In genomic region chr2:24051833-24052232, GRCh38 we compare ENCODE assay signal across 1 cellular context.
TF ChIP-seq lines count a peak whose summit lies in the region.

No MANE protein-coding gene starts in this region.

TF ChIP-seq in HepG2, 621 proteins besides CTCF, POLR2A, EP300 and RAD21 (continues in another document):
- TF ChIP-seq MAZ (IDR thresholded peaks at IDR 0.05; ENCODE audit: borderline replicate concordance, low read depth, low read length) (no peak), MAZ (CRISPR knock-in tag; IDR thresholded peaks at IDR 0.05; ENCODE audit: low read depth) (no peak), ZNF563 (CRISPR knock-in tag; IDR thresholded peaks at IDR 0.05) (no peak), MTF1 (CRISPR knock-in tag; IDR thresholded peaks at IDR 0.05) (no peak), RERE (CRISPR knock-in tag; IDR thresholded peaks at IDR 0.05; ENCODE audit: low read depth) (no peak), PCBP2 (optimal IDR thresholded peaks at IDR 0.05; ENCODE audit: low read depth, low read length, poor library complexity, severe bottlenecking) (no peak), ZNF30 (CRISPR knock-in tag; IDR thresholded peaks at IDR 0.05) (no peak), ZNF724P (CRISPR knock-in tag; IDR thresholded peaks at IDR 0.05; ENCODE audit: borderline replicate concordance) (no peak), THAP7 (CRISPR knock-in tag; IDR thresholded peaks at IDR 0.05) (no peak), KLF6 (CRISPR knock-in tag; IDR thresholded peaks at IDR 0.05) (no peak), ZNF34 (CRISPR knock-in tag; IDR thresholded peaks at IDR 0.05; ENCODE audit: borderline replicate concordance) (no peak), KIAA2018 (CRISPR knock-in tag; IDR thresholded peaks at IDR 0.05; ENCODE audit: borderline replicate concordance) (no peak), ZNF770 (CRISPR knock-in tag; IDR thresholded peaks at IDR 0.05) (0 out of 2 replicates have a peak, but pooled peaks have one; percentile 6), GZF1 (CRISPR knock-in tag; IDR thresholded peaks at IDR 0.05) (no peak), GPBP1L1 (CRISPR knock-in tag; IDR thresholded peaks at IDR 0.05) (no peak), HDAC1 (CRISPR knock-in tag; IDR thresholded peaks at IDR 0.05) (peak; percentile 8; the same call in 1 of the 2 replicates), GABPB1 (CRISPR knock-in tag; IDR thresholded peaks at IDR 0.05) (no peak), ZNF207 (IDR thresholded peaks at IDR 0.05; ENCODE audit: borderline replicate concordance) (no peak), HES4 (CRISPR knock-in tag; IDR thresholded peaks at IDR 0.05; ENCODE audit: borderline replicate concordance) (no peak), NFATC3 (CRISPR knock-in tag; IDR thresholded peaks at IDR 0.05) (no peak), UBTF (CRISPR knock-in tag; IDR thresholded peaks at IDR 0.05) (0 out of 2 replicates have a peak, but pooled peaks have one; percentile 32), ZNF674 (CRISPR knock-in tag; IDR thresholded peaks at IDR 0.05; ENCODE audit: low read depth) (0 out of 2 replicates have a peak, but pooled peaks have one; percentile 41), AHR (CRISPR knock-in tag; IDR thresholded peaks at IDR 0.05) (no peak), ZNF790 (CRISPR knock-in tag; IDR thresholded peaks at IDR 0.05; ENCODE audit: borderline replicate concordance) (0 out of 2 replicates have a peak, but pooled peaks have one; percentile 58), RXRB (CRISPR knock-in tag; IDR thresholded peaks at IDR 0.05; ENCODE audit: borderline replicate concordance) (no peak), ZXDC (CRISPR knock-in tag; IDR thresholded peaks at IDR 0.05) (no peak), ZNF776 (CRISPR knock-in tag; IDR thresholded peaks at IDR 0.05) (no peak), ZNF546 (CRISPR knock-in tag; conservative IDR thresholded peaks at IDR 0.05) (no peak), CSRNP1 (CRISPR knock-in tag; IDR thresholded peaks at IDR 0.05) (0 out of 2 replicates have a peak, but pooled peaks have one; percentile 29), JUNB (CRISPR knock-in tag; IDR thresholded peaks at IDR 0.05; ENCODE audit: borderline replicate concordance) (no peak), ZNF432 (CRISPR knock-in tag; IDR thresholded peaks at IDR 0.05; ENCODE audit: borderline replicate concordance) (no peak)
